1 cellular context compared by ENCODE assay signal in the genomic region with DNA sequence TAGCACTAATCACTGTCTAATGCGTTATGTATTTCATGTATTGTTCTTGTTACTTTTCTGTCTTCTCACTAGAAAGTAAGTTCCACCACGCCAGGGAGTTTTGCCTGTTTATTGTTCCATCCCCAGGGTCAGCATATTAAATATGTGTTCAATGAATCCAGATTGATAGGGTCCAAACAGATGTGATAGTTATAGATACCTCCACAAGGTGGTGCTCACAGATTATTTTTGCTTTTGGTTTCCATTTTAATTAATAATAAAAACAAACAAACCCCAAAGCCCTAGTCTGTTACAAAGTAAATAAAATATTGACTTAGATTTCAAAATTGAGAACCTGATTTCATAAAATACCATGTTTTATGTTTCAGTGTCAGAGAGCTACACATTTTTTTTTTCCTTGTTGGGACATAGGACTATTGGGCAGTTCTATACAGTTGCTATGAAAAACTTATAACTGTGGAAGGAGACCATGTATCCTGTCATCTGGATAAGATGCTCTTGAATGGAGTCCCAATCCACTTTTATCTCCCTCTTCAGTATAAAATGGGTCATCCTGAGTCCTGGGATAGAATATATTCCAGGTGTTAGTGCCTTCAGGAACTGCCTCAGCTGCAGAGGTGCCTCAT.
TF ChIP-seq lines count a peak whose summit lies in the region.

No MANE protein-coding gene starts in this region.

TF ChIP-seq in GM23338, 12 proteins besides CTCF, POLR2A, EP300 and RAD21 (continued from another document):
- TF ChIP-seq CREB1 (CRISPR knock-in tag; IDR thresholded peaks at IDR 0.05; ENCODE audit: low read depth) (no peak), STAT1 (IDR thresholded peaks at IDR 0.05; ENCODE audit: unreplicated experiment) (no peak), ZNF331 (CRISPR knock-in tag; IDR thresholded peaks at IDR 0.05; ENCODE audit: low read depth) (no peak), NANOG (IDR thresholded peaks at IDR 0.05; ENCODE audit: borderline replicate concordance) (no peak)
- TF ChIP-seq, protein P1, sequence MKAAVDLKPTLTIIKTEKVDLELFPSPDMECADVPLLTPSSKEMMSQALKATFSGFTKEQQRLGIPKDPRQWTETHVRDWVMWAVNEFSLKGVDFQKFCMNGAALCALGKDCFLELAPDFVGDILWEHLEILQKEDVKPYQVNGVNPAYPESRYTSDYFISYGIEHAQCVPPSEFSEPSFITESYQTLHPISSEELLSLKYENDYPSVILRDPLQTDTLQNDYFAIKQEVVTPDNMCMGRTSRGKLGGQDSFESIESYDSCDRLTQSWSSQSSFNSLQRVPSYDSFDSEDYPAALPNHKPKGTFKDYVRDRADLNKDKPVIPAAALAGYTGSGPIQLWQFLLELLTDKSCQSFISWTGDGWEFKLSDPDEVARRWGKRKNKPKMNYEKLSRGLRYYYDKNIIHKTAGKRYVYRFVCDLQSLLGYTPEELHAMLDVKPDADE (IDR thresholded peaks at IDR 0.05), result no peak
